ENCODE assay signal across 22 cellular contexts in genomic region chr20:45501600-45501999, GRCh38. TPM values are rescaled to one million over a fixed set of nuclear protein-coding genes. Genes with fewer than 3 reads are reported as not detected.
"Had no signal": no experiment of that assay in that cellular context is flagged by ENCODE, and none has a peak within 500 bp of the region (broad histone marks: within the 10 kb centered on the region; RNA-seq: fewer than 3 reads in every experiment).

No MANE protein-coding gene starts in this region.

- DNase-seq: Kasumi-1, MM.1S, NCI-H1092 treated with DMSO at 0.1 percent for 48 hours, NCI-H1436, NCI-H187, NCI-H2029, NCI-H2081 treated with DMSO at 0.1 percent for 48 hours, NCI-H2171, NCI-H226, NCI-H446, NCI-H510A, NCI-H524 treated with DMSO at 0.1 percent for 48 hours, NCI-H69, NCI-H774, SHP77 treated with DMSO at 0.1 percent for 48 hours, SJCRH30 had no signal

- H3K4me3 ChIP-seq: K562, SJCRH30 had no signal

- H3K27ac ChIP-seq: KMS-11, SJCRH30 had no signal

- H3K4me1 ChIP-seq: SJCRH30 had no signal

- H3K36me3 ChIP-seq: SJCRH30 had no signal

- H3K9ac ChIP-seq: KMS-11 had no signal

- H3K9me3 ChIP-seq: SJCRH30 had no signal

- ATAC-seq: K562, Right ventricle myocardium inferior, SK-N-SH treated with all-trans-retinoic acid at 6 μM for 48 hours had no signal

RNA-seq across cellular contexts. Expression of gene SPINT3, which starts 13.8 kb away (rescaled TPM):
- total RNA-seq: HT1080, K562, M059J, Right ventricle myocardium inferior, SJCRH30 had no signal

RNA-seq across cellular contexts. Expression of gene WFDC2, which starts 32.0 kb away (rescaled TPM):
- total RNA-seq: HT1080, K562, M059J had no signal

RNA-seq across cellular contexts. Expression of gene WFDC6, which starts 37.7 kb away (rescaled TPM):
- total RNA-seq: HT1080, K562, M059J, Right ventricle myocardium inferior, SJCRH30 had no signal

RNA-seq across cellular contexts. Expression of gene EPPIN, which starts 45.6 kb away (rescaled TPM):
- total RNA-seq: HT1080, K562, M059J, Right ventricle myocardium inferior, SJCRH30 had no signal
